In the genomic region with DNA sequence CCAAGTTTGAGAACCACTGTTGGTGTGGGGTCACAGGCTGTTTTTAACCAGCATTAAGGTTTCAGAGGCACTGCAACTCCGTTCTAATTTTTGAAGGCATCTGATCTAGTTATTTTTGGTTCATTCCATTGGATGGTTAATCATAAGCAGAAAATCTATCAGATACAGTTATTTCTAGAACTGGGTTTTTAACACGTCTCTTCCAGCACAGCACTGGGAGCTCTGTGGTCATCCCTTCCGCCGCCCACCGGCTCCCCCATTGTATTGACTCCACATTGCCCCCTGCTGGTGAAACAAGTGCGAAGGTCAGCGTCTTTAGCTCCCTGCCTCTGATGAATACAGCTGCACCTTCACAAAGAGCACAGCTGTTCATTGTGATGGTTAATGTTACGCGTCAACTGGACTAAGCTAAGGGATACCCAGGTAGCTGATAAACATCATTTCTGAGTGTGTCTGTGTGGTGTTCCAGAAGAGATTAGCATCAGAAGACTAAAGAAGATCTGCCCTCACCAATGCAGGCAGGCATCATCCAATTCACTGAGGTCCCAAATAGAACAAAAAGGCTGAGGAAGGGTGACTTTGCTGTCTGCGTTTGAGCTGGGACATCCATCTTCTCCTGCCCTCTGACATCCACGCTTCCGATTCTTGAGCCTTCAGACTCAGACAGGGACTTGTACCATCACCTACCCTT, we compare ENCODE assay signal across 8 cellular contexts. TPM values are rescaled to one million over a fixed set of nuclear protein-coding genes. Genes with fewer than 3 reads are reported as not detected.
A peak's percentile ranks its signal among the peaks of the same experiment; 100 is the strongest.
DNase-seq lines count a peak whose midpoint lies in the region; ATAC-seq, FAIRE-seq and TF ChIP-seq lines count a peak whose summit lies in the region.

No MANE protein-coding gene starts in this region.

- H3K27ac ChIP-seq in HEK293 (ENCODE audit: extremely low read depth, low read depth, low read length) (no peak overlapping the region), Peyer's patch (no peak overlapping the region)

- H3K36me3 ChIP-seq in HEK293 (ENCODE audit: control insufficient read depth in 2 of 2, insufficient read depth in 1 of 2, low read length in 2 of 2), result no peaks in the 10 kb centered on the region
- H3K36me3 ChIP-seq in Peyer's patch, result no peaks in the 10 kb centered on the region

- FAIRE-seq in D721Med (lab: Jason Lieb, UNC), result no peak

- H3K9me3 ChIP-seq in HEK293 (ENCODE audit: control insufficient read depth, insufficient read depth, low read depth, low read length) (no peaks in the 10 kb centered on the region), Peyer's patch (peaks cover 0 to 5% (median 2%) of the 10 kb centered on the region in 4 donors)

- H3K4me3 ChIP-seq in HEK293 (ENCODE audit: low read depth, low read length) (no peak overlapping the region), Peyer's patch (no peak overlapping the region)

- H3K9me3 Mint-ChIP-seq in activated naive CD4-positive, alpha-beta T cell treated with anti-CD3 and anti-CD28 coated beads for 36 hours, result no peaks in the 10 kb centered on the region

- H3K4me1 Mint-ChIP-seq in activated naive CD4-positive, alpha-beta T cell treated with anti-CD3 and anti-CD28 coated beads for 36 hours (ENCODE audit: low read depth), result peaks cover 5% of the 10 kb centered on the region

- no peak for ATAC-seq in left ventricle myocardium superior

- no peaks in the 10 kb centered on the region for H3K36me3 Mint-ChIP-seq in activated naive CD4-positive, alpha-beta T cell treated with anti-CD3 and anti-CD28 coated beads for 36 hours (ENCODE audit: low read depth)

- H3K4me1 ChIP-seq in HEK293 (ENCODE audit: control insufficient read depth, insufficient read depth, low read length) (no peaks in the 10 kb centered on the region), Peyer's patch (no peaks in the 10 kb centered on the region)

- H3K27me3 ChIP-seq in Peyer's patch, result no peaks in the 10 kb centered on the region

- CTCF ChIA-PET in HEK293 (lab: Yijun Ruan, JAX), result interaction anchor here (0.5 to 5.4 kb wide), 57 partner anchors 8 to 795 kb away, joined by 3 to 80 read pairs (median 5); a partner anchor contains a TSS
- CTCF ChIA-PET in activated naive CD4-positive, alpha-beta T cell treated with anti-CD3 and anti-CD28 coated beads for 36 hours (lab: Charles Lee), result interaction anchor here (0.7 to 4.5 kb wide), 22 partner anchors 9 to 308 kb away, joined by 3 to 44 read pairs (median 4); a partner anchor contains a TSS

- intact Hi-C loops in activated naive CD4-positive, alpha-beta T cell treated with anti-CD3 and anti-CD28 coated beads for 36 hours (cut with micrococcal nuclease), result loop anchor here (2.0 to 10.0 kb wide), 2 partner anchors 104 to 218 kb away; no protein-coding TSS in a partner anchor
- intact Hi-C loops in left ventricle myocardium superior (cut with micrococcal nuclease), result loop anchor here (10.0 kb wide), 1 partner anchor 98 kb away; no protein-coding TSS in a partner anchor

- POLR2A ChIA-PET in HEK293 (lab: Yijun Ruan, JAX), result no interaction called here

- TF ChIP-seq CTCF in D721Med (IDR thresholded peaks at IDR 0.05; ENCODE audit: insufficient read depth, missing control alignments), result peak; percentile 65
- peak; percentile 53; the same call in 1 of the 2 replicates for TF ChIP-seq CTCF in HEK293 (tag by site-specific recombination; IDR thresholded peaks at IDR 0.05)
- TF ChIP-seq CTCF in Peyer's patch (IDR thresholded peaks at IDR 0.05), result peak; percentile 9 to 78 (median 72)

- H3K4me3 Mint-ChIP-seq in activated naive CD4-positive, alpha-beta T cell treated with anti-CD3 and anti-CD28 coated beads for 36 hours, result no peak overlapping the region

- H3K27ac Mint-ChIP-seq in activated naive CD4-positive, alpha-beta T cell treated with anti-CD3 and anti-CD28 coated beads for 36 hours, result no peak overlapping the region

- DNase-seq in D721Med (ENCODE audit: insufficient read length, low spot score) (no peak), Peyer's patch (peak; percentile 60 to 79 (median 65)), left ventricle myocardium superior (peak; percentile 58), NCI-H1694 treated with DMSO at 0.1 percent for 48 hours (lab: John Stamatoyannopoulos, UW) (no peak), DMS114 treated with DMSO at 0.1 percent for 48 hours (lab: John Stamatoyannopoulos, UW; ENCODE audit: unreplicated experiment) (no peak)
- peak; percentile 81 for DNase-seq in activated naive CD4-positive, alpha-beta T cell treated with anti-CD3 and anti-CD28 coated beads for 36 hours
- DNase-seq in stimulated activated CD4-positive, alpha-beta T cell treated with anti-CD3 and anti-CD28 coated beads, Interleukin-12 subunit alpha, Interleukin-12 subunit beta, amount 100 ng/mL, for 24 hours (ENCODE audit: low read depth in 2 of 2), result peak; percentile 37 to 73

- peaks cover 8% of the 10 kb centered on the region for H3K27me3 Mint-ChIP-seq in activated naive CD4-positive, alpha-beta T cell treated with anti-CD3 and anti-CD28 coated beads for 36 hours (ENCODE audit: low read depth)

- TF ChIP-seq POLR2A in Peyer's patch (IDR thresholded peaks at IDR 0.05), result no peak

TF ChIP-seq in HEK293, 187 proteins besides CTCF, POLR2A, EP300 and RAD21:
- TF ChIP-seq ZNF10 (tag by site-specific recombination; IDR thresholded peaks at IDR 0.05) (peak; percentile 81), ZFHX2 (tag by site-specific recombination; conservative IDR thresholded peaks at IDR 0.05) (peak; percentile 54), ZNF654 (tag by site-specific recombination; IDR thresholded peaks at IDR 0.05; ENCODE audit: low read depth) (peak; percentile 47), ZFP37 (tag by site-specific recombination; IDR thresholded peaks at IDR 0.05) (no peak), EGR2 (tag by site-specific recombination; IDR thresholded peaks at IDR 0.05; ENCODE audit: low read depth) (peak; percentile 43)
- TF ChIP-seq, protein P1, sequence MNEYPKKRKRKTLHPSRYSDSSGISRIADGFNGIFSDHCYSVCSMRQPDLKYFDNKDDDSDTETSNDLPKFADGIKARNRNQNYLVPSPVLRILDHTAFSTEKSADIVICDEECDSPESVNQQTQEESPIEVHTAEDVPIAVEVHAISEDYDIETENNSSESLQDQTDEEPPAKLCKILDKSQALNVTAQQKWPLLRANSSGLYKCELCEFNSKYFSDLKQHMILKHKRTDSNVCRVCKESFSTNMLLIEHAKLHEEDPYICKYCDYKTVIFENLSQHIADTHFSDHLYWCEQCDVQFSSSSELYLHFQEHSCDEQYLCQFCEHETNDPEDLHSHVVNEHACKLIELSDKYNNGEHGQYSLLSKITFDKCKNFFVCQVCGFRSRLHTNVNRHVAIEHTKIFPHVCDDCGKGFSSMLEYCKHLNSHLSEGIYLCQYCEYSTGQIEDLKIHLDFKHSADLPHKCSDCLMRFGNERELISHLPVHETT (tag by site-specific recombination; IDR thresholded peaks at IDR 0.05), result no peak

RNA-seq across cellular contexts. Expression of a gene that starts 8.5 kb away (rescaled TPM):
- total RNA-seq in Peyer's patch, result 1 to 10 TPM in 2 of 4 donors, not detected in 2; 3.3 to 3.9 TPM
- not detected for total RNA-seq in activated naive CD4-positive, alpha-beta T cell treated with anti-CD3 and anti-CD28 coated beads for 36 hours
- 1.4 TPM for total RNA-seq in left ventricle myocardium superior

RNA-seq across cellular contexts. Expression of a gene that starts 17.4 kb away (rescaled TPM):
- 1 to 10 TPM in 1 of 4 donors, under 1 TPM in 1, not detected in 2; 0.80 to 5.8 TPM for total RNA-seq in Peyer's patch
- 1 to 10 TPM; 8.3 TPM for total RNA-seq in activated naive CD4-positive, alpha-beta T cell treated with anti-CD3 and anti-CD28 coated beads for 36 hours
- total RNA-seq in left ventricle myocardium superior, result not detected

RNA-seq across cellular contexts. Expression of a gene that starts 31.1 kb away (rescaled TPM):
- total RNA-seq in Peyer's patch (1 to 10 TPM in 2 of 4 donors, not detected in 2; 1.1 to 1.5 TPM), left ventricle myocardium superior (0.74 TPM)
- total RNA-seq in activated naive CD4-positive, alpha-beta T cell treated with anti-CD3 and anti-CD28 coated beads for 36 hours, result 1 to 10 TPM; 4.6 to 5.5 TPM

RNA-seq across cellular contexts. Expression of a gene that starts 54.8 kb away (rescaled TPM):
- total RNA-seq in Peyer's patch (1 to 10 TPM in 1 of 4 donors, not detected in 3; 3.6 TPM), left ventricle myocardium superior (not detected)
- total RNA-seq in activated naive CD4-positive, alpha-beta T cell treated with anti-CD3 and anti-CD28 coated beads for 36 hours, result not detected

Comparison
In these comparisons a context has a peak if more than half of its experiments do, and no peak if none do; other contexts are left out.
1. DNase-seq: peak in Peyer's patch (3 of 3), activated naive CD4-positive, alpha-beta T cell treated with anti-CD3 and anti-CD28 coated beads for 36 hours (single experiment), left ventricle myocardium superior (single experiment) and stimulated activated CD4-positive, alpha-beta T cell treated with anti-CD3 and anti-CD28 coated beads, Interleukin-12 subunit alpha, Interleukin-12 subunit beta, amount 100 ng/mL, for 24 hours (2 of 2); none in D721Med (single experiment), NCI-H1694 treated with DMSO at 0.1 percent for 48 hours (single experiment) and DMS114 treated with DMSO at 0.1 percent for 48 hours (single experiment).
2. Peak in every context shown above with its lines, with median percentiles within 50 percentile points of each other: CTCF ChIP-seq.